Comparison of ENCODE assay signal across 8 cellular contexts in the genomic region with DNA sequence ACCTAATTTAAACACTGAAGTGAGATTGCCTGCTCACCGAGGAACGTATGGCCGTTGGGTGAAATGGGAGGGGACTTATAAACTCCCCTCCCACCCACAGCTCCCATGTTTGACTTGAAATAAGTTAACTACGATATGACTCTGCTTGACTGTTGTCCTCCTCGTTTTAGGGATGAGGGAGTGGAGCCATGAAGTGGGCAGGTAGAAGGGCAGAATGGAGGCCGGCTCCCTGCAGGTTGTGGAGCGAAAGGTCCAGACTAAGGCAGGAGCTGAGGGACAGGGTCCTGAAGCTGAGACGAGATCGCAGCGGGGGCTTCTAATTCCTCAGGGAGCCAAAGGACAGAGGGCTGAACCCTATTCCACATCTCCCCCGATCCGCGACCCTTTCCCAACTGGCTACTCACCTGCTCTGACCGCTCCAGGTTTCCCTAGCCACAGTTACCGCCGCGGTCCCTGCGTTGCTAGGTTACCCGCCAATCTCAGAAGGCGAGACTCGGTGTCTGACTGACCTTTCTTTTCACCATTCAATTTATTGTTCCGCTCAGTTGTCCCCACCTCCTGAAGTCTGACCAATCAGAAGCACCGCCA. TPM values are rescaled to one million over a fixed set of nuclear protein-coding genes. Genes with fewer than 3 reads are reported as not detected.
A peak's percentile ranks its signal among the peaks of the same experiment; 100 is the strongest.
DNase-seq lines count a peak whose midpoint lies in the region; ATAC-seq and TF ChIP-seq lines count a peak whose summit lies in the region.

No MANE protein-coding gene starts in this region.

- peaks cover 20% of the 10 kb centered on the region for H3K4me1 Mint-ChIP-seq in WTC11

- TF ChIP-seq CTCF in C4-2B (conservative IDR thresholded peaks at IDR 0.05), result no peak
- no peak for TF ChIP-seq CTCF in WTC11 (IDR thresholded peaks at IDR 0.05)
- no peak for TF ChIP-seq CTCF in thoracic aorta (IDR thresholded peaks at IDR 0.05)
- no peak for TF ChIP-seq CTCF in GM20000 (IDR thresholded peaks at IDR 0.05; ENCODE audit: extremely low read depth, missing control alignments)

- H3K36me3 Mint-ChIP-seq in WTC11, result no peaks in the 10 kb centered on the region

- H3K4me3 ChIP-seq in HAP-1, result peak overlapping the region; percentile 35
- H3K4me3 ChIP-seq in iPS-18c (ENCODE audit: insufficient read depth, low read depth, low read length), result peak overlapping the region; percentile 54
- peak overlapping the region; percentile 67 for H3K4me3 ChIP-seq in thoracic aorta

- in situ Hi-C loops in HAP-1 (cut with MboI; ENCODE audit: low sequenced_read_pairs), result no loop called here

- CTCF ChIA-PET in WTC11 (lab: Charles Lee), result interaction anchor here (1.5 kb wide), 3 partner anchors 25 to 205 kb away, joined by 4 to 7 read pairs (median 5); no protein-coding TSS in a partner anchor
- CTCF ChIA-PET in HEK293T (lab: Yijun Ruan, JAX), result no interaction called here

- H3K4me3 Mint-ChIP-seq in WTC11, result peak overlapping the region; percentile 85

- H3K27me3 ChIP-seq in HAP-1 (ENCODE audit: low read depth), result no peaks in the 10 kb centered on the region
- no peaks in the 10 kb centered on the region for H3K27me3 ChIP-seq in thoracic aorta (replicated peaks; ENCODE audit: insufficient read depth)

- H3K27me3 Mint-ChIP-seq in WTC11 (ENCODE audit: low read depth), result no peaks in the 10 kb centered on the region

- H3K9me3 ChIP-seq in HAP-1, result no peaks in the 10 kb centered on the region
- H3K9me3 ChIP-seq in iPS-18c (ENCODE audit: control insufficient read depth, insufficient read depth, low read length), result peaks cover 3% of the 10 kb centered on the region
- no peaks in the 10 kb centered on the region for H3K9me3 ChIP-seq in thoracic aorta

- H3K4me1 ChIP-seq in HAP-1 (peaks cover 23% of the 10 kb centered on the region), thoracic aorta (ENCODE audit: control insufficient read depth in 1 of 2, low read depth in 2 of 2) (peaks cover 32 to 61% of the 10 kb centered on the region in 2 donors)

- peak overlapping the region; percentile 93 for H3K27ac Mint-ChIP-seq in WTC11

- H3K36me3 ChIP-seq in HAP-1 (replicated peaks), result no peaks in the 10 kb centered on the region
- no peaks in the 10 kb centered on the region for H3K36me3 ChIP-seq in thoracic aorta

- DNase-seq in HAP-1 (ENCODE audit: low spot score in 2 of 2) (peak in 1 of 2 experiments; percentile 20), WTC11 (ENCODE audit: low spot score) (no peak), thoracic aorta (ENCODE audit: low spot score) (no peak), GM20000 (ENCODE audit: low spot score) (no peak), HEK293T (ENCODE audit: extremely low spot score) (no peak)

- no peak for ATAC-seq in WTC11
- no peak for ATAC-seq in thoracic aorta (ENCODE audit: insufficient number of reproducible peaks, low FRiP score, low read depth)
- ATAC-seq in HG02571 (IDR thresholded peaks at IDR 0.05; ENCODE audit: unreplicated experiment), result no peak

- H3K9me3 Mint-ChIP-seq in WTC11, result no peaks in the 10 kb centered on the region

- H3K27ac ChIP-seq in C4-2B, result peak overlapping the region; percentile 39
- H3K27ac ChIP-seq in thoracic aorta, result no peak overlapping the region

- POLR2A ChIA-PET in WTC11 (lab: Charles Lee) (interaction anchor here (0.6 to 1.9 kb wide), 5 partner anchors 10 to 115 kb away, joined by 3 to 6 read pairs (median 3); no protein-coding TSS in a partner anchor), HEK293T (lab: Yijun Ruan, JAX) (interaction anchor here (0.7 to 1.5 kb wide), 4 partner anchors 10 to 35 kb away, joined by 3 to 7 read pairs (median 5); a partner anchor contains a TSS)

TF ChIP-seq in WTC11, 78 proteins besides CTCF, POLR2A, EP300 and RAD21 (continues in another document):
- TF ChIP-seq, protein P1, sequence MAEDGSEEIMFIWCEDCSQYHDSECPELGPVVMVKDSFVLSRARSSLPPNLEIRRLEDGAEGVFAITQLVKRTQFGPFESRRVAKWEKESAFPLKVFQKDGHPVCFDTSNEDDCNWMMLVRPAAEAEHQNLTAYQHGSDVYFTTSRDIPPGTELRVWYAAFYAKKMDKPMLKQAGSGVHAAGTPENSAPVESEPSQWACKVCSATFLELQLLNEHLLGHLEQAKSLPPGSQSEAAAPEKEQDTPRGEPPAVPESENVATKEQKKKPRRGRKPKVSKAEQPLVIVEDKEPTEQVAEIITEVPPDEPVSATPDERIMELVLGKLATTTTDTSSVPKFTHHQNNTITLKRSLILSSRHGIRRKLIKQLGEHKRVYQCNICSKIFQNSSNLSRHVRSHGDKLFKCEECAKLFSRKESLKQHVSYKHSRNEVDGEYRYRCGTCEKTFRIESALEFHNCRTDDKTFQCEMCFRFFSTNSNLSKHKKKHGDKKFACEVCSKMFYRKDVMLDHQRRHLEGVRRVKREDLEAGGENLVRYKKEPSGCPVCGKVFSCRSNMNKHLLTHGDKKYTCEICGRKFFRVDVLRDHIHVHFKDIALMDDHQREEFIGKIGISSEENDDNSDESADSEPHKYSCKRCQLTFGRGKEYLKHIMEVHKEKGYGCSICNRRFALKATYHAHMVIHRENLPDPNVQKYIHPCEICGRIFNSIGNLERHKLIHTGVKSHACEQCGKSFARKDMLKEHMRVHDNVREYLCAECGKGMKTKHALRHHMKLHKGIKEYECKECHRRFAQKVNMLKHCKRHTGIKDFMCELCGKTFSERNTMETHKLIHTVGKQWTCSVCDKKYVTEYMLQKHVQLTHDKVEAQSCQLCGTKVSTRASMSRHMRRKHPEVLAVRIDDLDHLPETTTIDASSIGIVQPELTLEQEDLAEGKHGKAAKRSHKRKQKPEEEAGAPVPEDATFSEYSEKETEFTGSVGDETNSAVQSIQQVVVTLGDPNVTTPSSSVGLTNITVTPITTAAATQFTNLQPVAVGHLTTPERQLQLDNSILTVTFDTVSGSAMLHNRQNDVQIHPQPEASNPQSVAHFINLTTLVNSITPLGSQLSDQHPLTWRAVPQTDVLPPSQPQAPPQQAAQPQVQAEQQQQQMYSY (CRISPR knock-in tag; IDR thresholded peaks at IDR 0.05), result peak; percentile 94
- no peak for TF ChIP-seq GRHL2 (CRISPR knock-in tag; IDR thresholded peaks at IDR 0.05; ENCODE audit: insufficient replicate concordance, severe bottlenecking)

TF ChIP-seq in HEK293T, 16 proteins besides CTCF, POLR2A, EP300 and RAD21:
- no peak for TF ChIP-seq SUZ12 (IDR thresholded peaks at IDR 0.05)
- no peak for TF ChIP-seq ARNT (IDR thresholded peaks at IDR 0.05)
- no peak for TF ChIP-seq TARDBP (IDR thresholded peaks at IDR 0.05)
- TF ChIP-seq CTBP1 (IDR thresholded peaks at IDR 0.05; ENCODE audit: borderline replicate concordance), result no peak
- TF ChIP-seq L3MBTL2 (conservative IDR thresholded peaks at IDR 0.05), result no peak
- TF ChIP-seq, protein P2, sequence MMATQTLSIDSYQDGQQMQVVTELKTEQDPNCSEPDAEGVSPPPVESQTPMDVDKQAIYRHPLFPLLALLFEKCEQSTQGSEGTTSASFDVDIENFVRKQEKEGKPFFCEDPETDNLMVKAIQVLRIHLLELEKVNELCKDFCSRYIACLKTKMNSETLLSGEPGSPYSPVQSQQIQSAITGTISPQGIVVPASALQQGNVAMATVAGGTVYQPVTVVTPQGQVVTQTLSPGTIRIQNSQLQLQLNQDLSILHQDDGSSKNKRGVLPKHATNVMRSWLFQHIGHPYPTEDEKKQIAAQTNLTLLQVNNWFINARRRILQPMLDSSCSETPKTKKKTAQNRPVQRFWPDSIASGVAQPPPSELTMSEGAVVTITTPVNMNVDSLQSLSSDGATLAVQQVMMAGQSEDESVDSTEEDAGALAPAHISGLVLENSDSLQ (IDR thresholded peaks at IDR 0.05), result no peak
- no peak for TF ChIP-seq NFRKB (IDR thresholded peaks at IDR 0.05)

RNA-seq across cellular contexts. Expression of a gene that starts 0.6 kb away (rescaled TPM):
- total RNA-seq in WTC11 (2021) (29.0 to 32.7 TPM (median 30.7 TPM) in 3 replicates), thoracic aorta (10 to 100 TPM; 84.1 to 93.5 TPM)

RNA-seq across cellular contexts. Expression of a gene that starts 35.2 kb away (rescaled TPM):
- 26.4 to 29.3 TPM (median 27.1 TPM) in 3 replicates for total RNA-seq in WTC11 (2021)
- 10 to 100 TPM; 12.2 to 26.9 TPM for total RNA-seq in thoracic aorta

RNA-seq across cellular contexts. Expression of a gene that starts 35.4 kb away (rescaled TPM):
- total RNA-seq in WTC11 (2021), result 120 to 151 TPM (median 123 TPM) in 3 replicates
- total RNA-seq in thoracic aorta, result 10 to 100 TPM; 27.3 to 84.2 TPM
